Comparison of ENCODE assay signal across 13 cellular contexts in the genomic region with DNA sequence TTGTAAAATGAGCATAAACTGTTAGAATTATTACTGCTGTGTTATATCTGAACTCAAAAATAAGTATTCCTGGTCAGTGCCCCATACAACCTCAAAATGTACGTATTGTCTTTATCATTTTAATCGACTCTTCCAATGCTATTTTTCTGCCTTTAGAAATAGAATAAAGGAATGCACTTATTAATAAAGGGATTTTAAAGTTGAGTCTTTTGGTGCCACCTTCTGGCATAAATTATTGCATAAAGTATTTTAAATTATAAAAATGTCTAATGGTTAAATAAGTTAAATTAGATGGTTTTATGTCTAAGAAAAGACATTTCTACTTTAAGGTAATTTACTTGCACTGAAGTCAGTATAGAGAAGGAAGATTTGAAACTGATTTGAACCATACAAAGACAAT.
A peak's percentile ranks its signal among the peaks of the same experiment; 100 is the strongest.
DNase-seq lines count a peak whose midpoint lies in the region; ATAC-seq and TF ChIP-seq lines count a peak whose summit lies in the region.
"Had no signal": no experiment of that assay in that cellular context is flagged by ENCODE, and none has a peak within 500 bp of the region (broad histone marks: within the 10 kb centered on the region; RNA-seq: fewer than 3 reads in every experiment).

No MANE protein-coding gene starts in this region.

- no peaks in the 10 kb centered on the region for H3K4me1 ChIP-seq in breast epithelium
- H3K4me1 ChIP-seq in upper lobe of left lung: no peaks in the 10 kb centered on the region

- TF ChIP-seq CTCF in MCF 10A (IDR thresholded peaks at IDR 0.05; ENCODE audit: unreplicated experiment): peak; percentile 44
- TF ChIP-seq CTCF in breast epithelium (IDR thresholded peaks at IDR 0.05): no peak
- TF ChIP-seq CTCF in fibroblast of mammary gland (conservative IDR thresholded peaks at IDR 0.05; ENCODE audit: control insufficient read depth, insufficient read depth, low read depth, low read length): no peak
- TF ChIP-seq CTCF in upper lobe of left lung (IDR thresholded peaks at IDR 0.05): peak in 2 of 6 experiments; percentile 8 to 16

- peak; percentile 26 for DNase-seq in MCF 10A (ENCODE audit: unreplicated experiment)
- no peak for DNase-seq in breast epithelium (ENCODE audit: low spot score in 2 of 2)
- peak; percentile 6 for DNase-seq in NCI-H69 (lab: John Stamatoyannopoulos, UW)
- DNase-seq in fibroblast of mammary gland (ENCODE audit: low read depth): peak; percentile 15
- no peak for DNase-seq in upper lobe of left lung
- no peak for DNase-seq in middle frontal gyrus (ENCODE audit: extremely low spot score, low spot score)
- DNase-seq: activated T-cell treated with anti-CD3 and anti-CD28 coated beads, Interleukin-2, amount 50 U/mL, for 72 hours; CD8-positive, alpha-beta memory T cell had no signal

- H3K9me3 Mint-ChIP-seq in MCF 10A (ENCODE audit: unreplicated experiment): no peaks in the 10 kb centered on the region
- H3K9me3 Mint-ChIP-seq: WTC11 had no signal

- 54 to 62% methylated on average over 2 of the region's 2 CpGs for WGBS in upper lobe of left lung, 2 donors

- H3K27me3 ChIP-seq in breast epithelium: no peaks in the 10 kb centered on the region
- H3K27me3 ChIP-seq in upper lobe of left lung: no peaks in the 10 kb centered on the region
- H3K27me3 ChIP-seq: cardiac muscle cell had no signal

- peaks cover 19% of the 10 kb centered on the region for H3K27me3 Mint-ChIP-seq in MCF 10A (ENCODE audit: insufficient read depth, unreplicated experiment)
- H3K27me3 Mint-ChIP-seq: CD8-positive, alpha-beta memory T cell had no signal

- TF ChIP-seq POLR2A in breast epithelium (IDR thresholded peaks at IDR 0.05): no peak
- no peak for TF ChIP-seq POLR2A in upper lobe of left lung (IDR thresholded peaks at IDR 0.05)

- no peak overlapping the region for H3K27ac Mint-ChIP-seq in MCF 10A (ENCODE audit: low read depth, unreplicated experiment)
- H3K27ac Mint-ChIP-seq: activated T-cell treated with anti-CD3 and anti-CD28 coated beads, Interleukin-2, amount 50 U/mL, for 72 hours; CD8-positive, alpha-beta memory T cell; WTC11 had no signal

- H3K9me3 ChIP-seq in breast epithelium (no peaks in the 10 kb centered on the region), upper lobe of left lung (no peaks in the 10 kb centered on the region)

- H3K36me3 ChIP-seq in breast epithelium (no peaks in the 10 kb centered on the region), upper lobe of left lung (no peaks in the 10 kb centered on the region)
- H3K36me3 ChIP-seq: cardiac muscle cell had no signal

- H3K4me3 ChIP-seq in breast epithelium: no peak overlapping the region
- H3K4me3 ChIP-seq in fibroblast of mammary gland (ENCODE audit: control insufficient read depth, low read depth, low read length): no peak overlapping the region
- H3K4me3 ChIP-seq in upper lobe of left lung: no peak overlapping the region
- H3K4me3 ChIP-seq: cardiac muscle cell, lung had no signal

- intact Hi-C loops in MCF 10A (cut with micrococcal nuclease) (loop anchor here (1.0 kb wide), 3 partner anchors 303 to 757 kb away; no protein-coding TSS in a partner anchor), breast epithelium (cut with DNase I; ENCODE audit: low total_unique reads) (no loop called here)

- TF ChIP-seq EP300 in upper lobe of left lung (IDR thresholded peaks at IDR 0.05): no peak

- no peak overlapping the region for H3K4me3 Mint-ChIP-seq in MCF 10A (ENCODE audit: unreplicated experiment)
- H3K4me3 Mint-ChIP-seq: activated T-cell treated with anti-CD3 and anti-CD28 coated beads, Interleukin-2, amount 50 U/mL, for 72 hours; CD8-positive, alpha-beta memory T cell; WTC11 had no signal

- H3K36me3 Mint-ChIP-seq in MCF 10A (ENCODE audit: insufficient read depth, unreplicated experiment): no peaks in the 10 kb centered on the region
- H3K36me3 Mint-ChIP-seq: CD8-positive, alpha-beta memory T cell; WTC11 had no signal

- ATAC-seq in upper lobe of left lung (ENCODE audit: low FRiP score in 2 of 2): no peak
- ATAC-seq in GM21381 (IDR thresholded peaks at IDR 0.05; ENCODE audit: unreplicated experiment): no peak
- no peak for ATAC-seq in GM19324 (IDR thresholded peaks at IDR 0.05; ENCODE audit: low FRiP score, unreplicated experiment)
- ATAC-seq: activated T-cell treated with anti-CD3 and anti-CD28 coated beads, Interleukin-2, amount 50 U/mL, for 72 hours; WTC11 had no signal

- POLR2A ChIA-PET in MCF 10A (lab: Yijun Ruan, JAX): no interaction called here

- CTCF ChIA-PET in MCF 10A (lab: Yijun Ruan, JAX): interaction anchor here (0.6 to 2.8 kb wide), 12 partner anchors 13 to 757 kb away, joined by 3 to 11 read pairs (median 6); a partner anchor contains a TSS

- no TSS peak for BruUV-seq in MCF 10A (replicated peaks; lab: Mats Ljungman, UMichigan)

- H3K27ac ChIP-seq in breast epithelium (no peak overlapping the region), upper lobe of left lung (no peak overlapping the region)
- H3K27ac ChIP-seq: cardiac muscle cell had no signal

- no peaks in the 10 kb centered on the region for H3K4me1 Mint-ChIP-seq in MCF 10A (ENCODE audit: insufficient read depth, unreplicated experiment)
- H3K4me1 Mint-ChIP-seq: CD8-positive, alpha-beta memory T cell; WTC11 had no signal

Comparison
In these comparisons a context has a peak if more than half of its experiments do, and no peak if none do; other contexts are left out.
1. DNase-seq: peak in MCF 10A (single experiment), NCI-H69 (single experiment) and fibroblast of mammary gland (single experiment); none in breast epithelium (0 of 2), upper lobe of left lung (0 of 2) and middle frontal gyrus (single experiment).